In genomic region chr18:54388203-54389142, GRCh38 we compare ENCODE assay signal across 1 cellular context.
TF ChIP-seq lines count a peak whose summit lies in the region.

No MANE protein-coding gene starts in this region.

TF ChIP-seq in HepG2, 621 proteins besides CTCF, POLR2A, EP300 and RAD21 (continued from another document and continues in another):
- TF ChIP-seq, protein P1, sequence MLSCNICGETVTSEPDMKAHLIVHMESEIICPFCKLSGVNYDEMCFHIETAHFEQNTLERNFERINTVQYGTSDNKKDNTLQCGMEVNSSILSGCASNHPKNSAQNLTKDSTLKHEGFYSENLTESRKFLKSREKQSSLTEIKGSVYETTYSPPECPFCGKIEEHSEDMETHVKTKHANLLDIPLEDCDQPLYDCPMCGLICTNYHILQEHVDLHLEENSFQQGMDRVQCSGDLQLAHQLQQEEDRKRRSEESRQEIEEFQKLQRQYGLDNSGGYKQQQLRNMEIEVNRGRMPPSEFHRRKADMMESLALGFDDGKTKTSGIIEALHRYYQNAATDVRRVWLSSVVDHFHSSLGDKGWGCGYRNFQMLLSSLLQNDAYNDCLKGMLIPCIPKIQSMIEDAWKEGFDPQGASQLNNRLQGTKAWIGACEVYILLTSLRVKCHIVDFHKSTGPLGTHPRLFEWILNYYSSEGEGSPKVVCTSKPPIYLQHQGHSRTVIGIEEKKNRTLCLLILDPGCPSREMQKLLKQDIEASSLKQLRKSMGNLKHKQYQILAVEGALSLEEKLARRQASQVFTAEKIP (CRISPR knock-in tag; IDR thresholded peaks at IDR 0.05; ENCODE audit: borderline replicate concordance): no peak
- TF ChIP-seq, protein P2, sequence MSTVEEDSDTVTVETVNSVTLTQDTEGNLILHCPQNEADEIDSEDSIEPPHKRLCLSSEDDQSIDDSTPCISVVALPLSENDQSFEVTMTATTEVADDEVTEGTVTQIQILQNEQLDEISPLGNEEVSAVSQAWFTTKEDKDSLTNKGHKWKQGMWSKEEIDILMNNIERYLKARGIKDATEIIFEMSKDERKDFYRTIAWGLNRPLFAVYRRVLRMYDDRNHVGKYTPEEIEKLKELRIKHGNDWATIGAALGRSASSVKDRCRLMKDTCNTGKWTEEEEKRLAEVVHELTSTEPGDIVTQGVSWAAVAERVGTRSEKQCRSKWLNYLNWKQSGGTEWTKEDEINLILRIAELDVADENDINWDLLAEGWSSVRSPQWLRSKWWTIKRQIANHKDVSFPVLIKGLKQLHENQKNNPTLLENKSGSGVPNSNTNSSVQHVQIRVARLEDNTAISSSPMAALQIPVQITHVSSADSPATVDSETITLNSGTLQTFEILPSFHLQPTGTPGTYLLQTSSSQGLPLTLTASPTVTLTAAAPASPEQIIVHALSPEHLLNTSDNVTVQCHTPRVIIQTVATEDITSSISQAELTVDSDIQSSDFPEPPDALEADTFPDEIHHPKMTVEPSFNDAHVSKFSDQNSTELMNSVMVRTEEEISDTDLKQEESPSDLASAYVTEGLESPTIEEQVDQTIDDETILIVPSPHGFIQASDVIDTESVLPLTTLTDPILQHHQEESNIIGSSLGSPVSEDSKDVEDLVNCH (CRISPR knock-in tag; IDR thresholded peaks at IDR 0.05): no peak
- TF ChIP-seq ZNF17 (CRISPR knock-in tag; IDR thresholded peaks at IDR 0.05) (no peak), ZNF180 (CRISPR knock-in tag; IDR thresholded peaks at IDR 0.05; ENCODE audit: borderline replicate concordance, low read depth) (no peak), REL (CRISPR knock-in tag; conservative IDR thresholded peaks at IDR 0.05) (no peak), NCOA1 (CRISPR knock-in tag; IDR thresholded peaks at IDR 0.05) (no peak), SP5 (CRISPR knock-in tag; IDR thresholded peaks at IDR 0.05; ENCODE audit: borderline replicate concordance, low read depth) (0 out of 2 replicates have a peak, but pooled peaks have one; percentile 17), JUNB (CRISPR knock-in tag; IDR thresholded peaks at IDR 0.05; ENCODE audit: borderline replicate concordance) (peak; percentile 91; the same call in 1 of the 2 replicates), ZNF547 (CRISPR knock-in tag; IDR thresholded peaks at IDR 0.05) (no peak), ZNF24 (IDR thresholded peaks at IDR 0.05) (no peak), ZNF335 (CRISPR knock-in tag; IDR thresholded peaks at IDR 0.05) (peak; percentile 58; the same call in 1 of the 2 replicates), ZNF563 (CRISPR knock-in tag; IDR thresholded peaks at IDR 0.05) (no peak), ZNF883 (CRISPR knock-in tag; IDR thresholded peaks at IDR 0.05; ENCODE audit: not compliant biosample characterization) (no peak), SETDB1 (CRISPR knock-in tag; IDR thresholded peaks at IDR 0.05; ENCODE audit: borderline replicate concordance) (no peak), ZNF160 (CRISPR knock-in tag; IDR thresholded peaks at IDR 0.05) (no peak), NFKBIZ (CRISPR knock-in tag; IDR thresholded peaks at IDR 0.05) (no peak), HNRNPH1 (optimal IDR thresholded peaks at IDR 0.05; ENCODE audit: low read depth, low read length) (no peak), MTA3 (CRISPR knock-in tag; IDR thresholded peaks at IDR 0.05) (no peak), CBX5 (CRISPR knock-in tag; IDR thresholded peaks at IDR 0.05; ENCODE audit: borderline replicate concordance) (0 out of 2 replicates have a peak, but pooled peaks have one; percentile 45), PLRG1 (conservative IDR thresholded peaks at IDR 0.05) (no peak), ZNF260 (CRISPR knock-in tag; IDR thresholded peaks at IDR 0.05; ENCODE audit: borderline replicate concordance, low read depth) (no peak), JUND (CRISPR knock-in tag; IDR thresholded peaks at IDR 0.05) (peak; percentile 97), FOXA3 (CRISPR knock-in tag; IDR thresholded peaks at IDR 0.05) (peak; percentile 39; the same call in 1 of the 2 replicates), ATM (IDR thresholded peaks at IDR 0.05; ENCODE audit: borderline replicate concordance) (no peak), ZNF3 (CRISPR knock-in tag; IDR thresholded peaks at IDR 0.05) (no peak), RFXAP (CRISPR knock-in tag; IDR thresholded peaks at IDR 0.05; ENCODE audit: borderline replicate concordance) (no peak), HOXD1 (CRISPR knock-in tag; IDR thresholded peaks at IDR 0.05) (no peak), LCORL (IDR thresholded peaks at IDR 0.05) (no peak), LCORL (CRISPR knock-in tag; IDR thresholded peaks at IDR 0.05) (peak; percentile 36; the same call in 1 of the 2 replicates), NFE2L1 (CRISPR knock-in tag; IDR thresholded peaks at IDR 0.05; ENCODE audit: borderline replicate concordance) (no peak), ZNF446 (CRISPR knock-in tag; IDR thresholded peaks at IDR 0.05) (no peak), ATF5 (CRISPR knock-in tag; IDR thresholded peaks at IDR 0.05; ENCODE audit: low read depth) (no peak), YEATS2 (CRISPR knock-in tag; IDR thresholded peaks at IDR 0.05; ENCODE audit: borderline replicate concordance) (no peak; the same call in 1 of the 2 replicates), TFAP4 (IDR thresholded peaks at IDR 0.05; ENCODE audit: borderline replicate concordance, low read depth) (no peak), RBAK (CRISPR knock-in tag; IDR thresholded peaks at IDR 0.05) (no peak), HNRNPK (IDR thresholded peaks at IDR 0.05; ENCODE audit: low read depth, low read length, poor library complexity, severe bottlenecking) (no peak), KDM6A (CRISPR knock-in tag; IDR thresholded peaks at IDR 0.05; ENCODE audit: low read depth) (peak; percentile 41; the same call in 1 of the 2 replicates), ZNF644 (CRISPR knock-in tag; IDR thresholded peaks at IDR 0.05; ENCODE audit: low read depth) (peak; percentile 83; the same call in 1 of the 2 replicates), NR3C1 (CRISPR knock-in tag; IDR thresholded peaks at IDR 0.05) (no peak), KLF11 (CRISPR knock-in tag; IDR thresholded peaks at IDR 0.05) (no peak), ASH2L (IDR thresholded peaks at IDR 0.05; ENCODE audit: insufficient read length, low read depth, low read length) (peak; percentile 44), ZNF597 (CRISPR knock-in tag; IDR thresholded peaks at IDR 0.05) (no peak), ZBTB34 (CRISPR knock-in tag; IDR thresholded peaks at IDR 0.05) (no peak), ZNF280B (CRISPR knock-in tag; IDR thresholded peaks at IDR 0.05; ENCODE audit: borderline replicate concordance) (no peak), ZBTB20 (CRISPR knock-in tag; IDR thresholded peaks at IDR 0.05; ENCODE audit: borderline replicate concordance, low read depth) (no peak), ZNF354B (CRISPR knock-in tag; IDR thresholded peaks at IDR 0.05) (no peak), HNRNPL (IDR thresholded peaks at IDR 0.05; ENCODE audit: low read depth, low read length) (no peak), HNF4A (CRISPR knock-in tag; IDR thresholded peaks at IDR 0.05) (no peak), MBNL3 (CRISPR knock-in tag; conservative IDR thresholded peaks at IDR 0.05) (no peak), TBX3 (IDR thresholded peaks at IDR 0.05; ENCODE audit: borderline replicate concordance) (peak; percentile 31; the same call in 1 of the 2 replicates), CREB1 (IDR thresholded peaks at IDR 0.05) (no peak), CREB1 (CRISPR knock-in tag; IDR thresholded peaks at IDR 0.05) (no peak), SMAD3 (CRISPR knock-in tag; IDR thresholded peaks at IDR 0.05) (no peak), GABPA (IDR thresholded peaks at IDR 0.05; ENCODE audit: low read depth, low read length) (no peak), GABPA (CRISPR knock-in tag; IDR thresholded peaks at IDR 0.05; ENCODE audit: low read depth) (no peak), ZNF839 (CRISPR knock-in tag; IDR thresholded peaks at IDR 0.05; ENCODE audit: borderline replicate concordance) (no peak), RFX5 (IDR thresholded peaks at IDR 0.05; ENCODE audit: low read depth, low read length) (peak; percentile 77), FOXK1 (CRISPR knock-in tag; IDR thresholded peaks at IDR 0.05; ENCODE audit: borderline replicate concordance, low read depth) (peak; percentile 20; the same call in 1 of the 2 replicates), ZNF331 (CRISPR knock-in tag; IDR thresholded peaks at IDR 0.05) (0 out of 2 replicates have a peak, but pooled peaks have one; percentile 44), ZFP41 (CRISPR knock-in tag; IDR thresholded peaks at IDR 0.05; ENCODE audit: borderline replicate concordance) (no peak), MAFF (IDR thresholded peaks at IDR 0.05; ENCODE audit: low read depth, low read length) (no peak)
- TF ChIP-seq, protein P3, sequence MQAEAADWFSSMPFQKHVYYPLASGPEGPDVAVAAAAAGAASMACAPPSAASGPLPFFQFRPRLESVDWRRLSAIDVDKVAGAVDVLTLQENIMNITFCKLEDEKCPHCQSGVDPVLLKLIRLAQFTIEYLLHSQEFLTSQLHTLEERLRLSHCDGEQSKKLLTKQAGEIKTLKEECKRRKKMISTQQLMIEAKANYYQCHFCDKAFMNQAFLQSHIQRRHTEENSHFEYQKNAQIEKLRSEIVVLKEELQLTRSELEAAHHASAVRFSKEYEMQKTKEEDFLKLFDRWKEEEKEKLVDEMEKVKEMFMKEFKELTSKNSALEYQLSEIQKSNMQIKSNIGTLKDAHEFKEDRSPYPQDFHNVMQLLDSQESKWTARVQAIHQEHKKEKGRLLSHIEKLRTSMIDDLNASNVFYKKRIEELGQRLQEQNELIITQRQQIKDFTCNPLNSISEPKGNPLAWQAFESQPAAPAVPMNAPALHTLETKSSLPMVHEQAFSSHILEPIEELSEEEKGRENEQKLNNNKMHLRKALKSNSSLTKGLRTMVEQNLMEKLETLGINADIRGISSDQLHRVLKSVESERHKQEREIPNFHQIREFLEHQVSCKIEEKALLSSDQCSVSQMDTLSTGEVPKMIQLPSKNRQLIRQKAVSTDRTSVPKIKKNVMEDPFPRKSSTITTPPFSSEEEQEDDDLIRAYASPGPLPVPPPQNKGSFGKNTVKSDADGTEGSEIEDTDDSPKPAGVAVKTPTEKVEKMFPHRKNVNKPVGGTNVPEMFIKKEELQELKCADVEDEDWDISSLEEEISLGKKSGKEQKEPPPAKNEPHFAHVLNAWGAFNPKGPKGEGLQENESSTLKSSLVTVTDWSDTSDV (CRISPR knock-in tag; IDR thresholded peaks at IDR 0.05): no peak
- TF ChIP-seq, protein P4, sequence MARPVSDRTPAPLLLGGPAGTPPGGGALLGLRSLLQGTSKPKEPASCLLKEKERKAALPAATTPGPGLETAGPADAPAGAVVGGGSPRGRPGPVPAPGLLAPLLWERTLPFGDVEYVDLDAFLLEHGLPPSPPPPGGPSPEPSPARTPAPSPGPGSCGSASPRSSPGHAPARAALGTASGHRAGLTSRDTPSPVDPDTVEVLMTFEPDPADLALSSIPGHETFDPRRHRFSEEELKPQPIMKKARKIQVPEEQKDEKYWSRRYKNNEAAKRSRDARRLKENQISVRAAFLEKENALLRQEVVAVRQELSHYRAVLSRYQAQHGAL (CRISPR knock-in tag; IDR thresholded peaks at IDR 0.05; ENCODE audit: not compliant biosample characterization): no peak
- TF ChIP-seq, protein P5, sequence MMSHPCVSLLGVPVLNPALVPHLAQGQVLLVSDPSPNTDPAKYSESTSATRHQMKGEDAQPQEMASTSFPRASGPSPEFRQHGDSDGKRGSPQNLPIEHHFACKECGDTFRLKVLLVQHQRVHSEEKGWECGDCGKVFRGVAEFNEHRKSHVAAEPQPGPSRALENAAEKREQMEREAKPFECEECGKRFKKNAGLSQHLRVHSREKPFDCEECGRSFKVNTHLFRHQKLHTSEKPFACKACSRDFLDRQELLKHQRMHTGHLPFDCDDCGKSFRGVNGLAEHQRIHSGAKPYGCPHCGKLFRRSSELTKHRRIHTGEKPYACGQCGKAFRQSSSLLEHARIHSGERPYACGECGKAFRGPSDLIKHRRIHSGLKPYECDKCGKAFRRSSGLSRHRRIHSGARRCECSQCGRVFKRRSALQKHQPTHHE (CRISPR knock-in tag; IDR thresholded peaks at IDR 0.05; ENCODE audit: borderline replicate concordance): no peak
